ENCODE assay signal across 24 cellular contexts in the genomic region with DNA sequence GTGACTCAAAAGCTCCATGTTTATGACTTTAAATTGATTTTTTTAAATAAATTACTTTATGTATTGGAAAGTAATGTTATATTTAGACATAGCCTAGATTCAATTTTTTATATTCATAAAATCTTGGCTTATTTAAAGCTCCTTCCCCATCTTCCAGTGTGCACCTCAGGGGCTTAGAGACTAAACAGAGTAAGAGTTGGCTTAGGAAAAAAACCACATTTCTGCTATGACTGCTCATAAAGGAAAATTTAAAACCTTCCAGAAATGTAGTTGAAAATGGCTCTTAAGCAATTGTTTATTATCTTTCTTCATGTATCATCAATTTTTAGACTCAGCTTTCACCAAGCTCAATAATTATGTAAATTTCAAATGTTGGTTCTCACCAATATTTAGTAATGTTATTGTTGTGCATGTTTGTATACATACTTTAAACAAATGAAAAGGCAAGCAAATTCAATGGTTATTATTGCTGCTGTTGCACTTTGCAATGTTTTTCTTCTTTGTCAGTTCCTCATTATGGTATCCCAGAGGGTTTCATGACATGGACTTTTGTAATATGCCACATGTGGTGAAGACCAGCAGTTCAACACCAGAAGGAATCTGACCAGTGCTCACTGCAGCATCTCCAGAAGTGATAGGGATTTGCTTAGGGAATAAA.
"Had no signal": no experiment of that assay in that cellular context is flagged by ENCODE, and none has a peak within 500 bp of the region (broad histone marks: within the 10 kb centered on the region; RNA-seq: fewer than 3 reads in every experiment).

No MANE protein-coding gene starts in this region.

- H3K4me3 ChIP-seq: ascending aorta, cardiac muscle cell, coronary artery, dorsolateral prefrontal cortex, heart left ventricle, spleen, tibial nerve had no signal

- ATAC-seq: foreskin keratinocyte; heart left ventricle; naive thymus-derived CD4-positive, alpha-beta T cell; right cardiac atrium had no signal

- H3K27me3 ChIP-seq: ascending aorta, cardiac muscle cell, dorsolateral prefrontal cortex, foreskin keratinocyte, heart left ventricle, spleen, tibial nerve had no signal

- H3K27ac ChIP-seq: ascending aorta, cardiac muscle cell, coronary artery, dorsolateral prefrontal cortex, foreskin keratinocyte, spleen, tibial nerve had no signal

- H3K9me3 ChIP-seq: ascending aorta, tibial nerve had no signal

- DNase-seq: activated CD4-positive, alpha-beta memory T cell treated with anti-CD3 and anti-CD28 coated beads for 36 hours; activated CD4-positive, alpha-beta T cell treated with anti-CD3 and anti-CD28 coated beads, Interleukin-2, amount 10 ng/mL, durations not matched to agents 24 days and 14 days; activated CD4-positive, CD25-positive, alpha-beta regulatory T cell treated with anti-CD3 and anti-CD28 coated beads, Interleukin-2, amount 50 U/mL, for 72 hours; activated CD8-positive, alpha-beta memory T cell treated with anti-CD3 and anti-CD28 coated beads, Interleukin-2, amount 50 U/mL, for 4 hours; activated effector memory CD4-positive, alpha-beta T cell treated with anti-CD3 and anti-CD28 coated beads, Interleukin-2, amount 50 U/mL, for 16 hours; activated naive CD4-positive, alpha-beta T cell treated with anti-CD3 and anti-CD28 coated beads for 36 hours; activated naive CD8-positive, alpha-beta T cell treated with anti-CD3 and anti-CD28 coated beads for 36 hours; activated T-cell treated with anti-CD3 and anti-CD28 coated beads, Interleukin-2, amount 50 U/mL, for 1 hour; cerebellar nuclear complex; dorsolateral prefrontal cortex; effector memory CD4-positive, alpha-beta T cell; foreskin keratinocyte; heart left ventricle; midbrain; naive thymus-derived CD4-positive, alpha-beta T cell; occipital lobe; right cardiac atrium; spleen; stimulated activated naive CD4-positive, alpha-beta T cell; T-helper 2 cell had no signal

- H3K4me1 ChIP-seq: ascending aorta, foreskin keratinocyte, spleen had no signal

- H3K36me3 ChIP-seq: ascending aorta, cardiac muscle cell, heart left ventricle, spleen, tibial nerve had no signal
